1 cellular context compared by ENCODE assay signal in genomic region chr11:121479355-121479754, GRCh38.
TF ChIP-seq lines count a peak whose summit lies in the region.

No MANE protein-coding gene starts in this region.

TF ChIP-seq in IMR-90, 13 proteins besides CTCF, POLR2A, EP300 and RAD21 (continued from another document):
- TF ChIP-seq USF2 (IDR thresholded peaks at IDR 0.05; ENCODE audit: low read depth, low read length) (no peak), CHD1 (IDR thresholded peaks at IDR 0.05; ENCODE audit: low read depth, low read length) (no peak), BHLHE40 (IDR thresholded peaks at IDR 0.05; ENCODE audit: low read depth, low read length) (no peak), NFE2L2 (IDR thresholded peaks at IDR 0.05; ENCODE audit: low read depth, low read length) (no peak)
